Comparison of ENCODE assay signal across 8 cellular contexts in genomic region chr12:104740668-104741067, GRCh38.
A peak's percentile ranks its signal among the peaks of the same experiment; 100 is the strongest.
DNase-seq lines count a peak whose midpoint lies in the region; ATAC-seq and TF ChIP-seq lines count a peak whose summit lies in the region.

No MANE protein-coding gene starts in this region.

- peaks cover 0 to 7% (median 2%) of the 10 kb centered on the region in 3 donors for H3K36me3 Mint-ChIP-seq in CD8-positive, alpha-beta memory T cell
- peaks cover 37% of the 10 kb centered on the region for H3K36me3 Mint-ChIP-seq in dendritic cell treated with granulocyte-macrophage colony-stimulating factor and Interleukin-4, amounts not matched to agents 40 ng/mL and 50 ng/mL, for 4 days (ENCODE audit: low read depth)

- no peak for DNase-seq in CD8-positive, alpha-beta memory T cell
- no peak for DNase-seq in NCI-H2227 (lab: John Stamatoyannopoulos, UW; ENCODE audit: unreplicated experiment)
- no peak for DNase-seq in foreskin fibroblast
- no peak for DNase-seq in NCI-H2171 (lab: John Stamatoyannopoulos, UW)
- no peak for DNase-seq in COLO668 (lab: John Stamatoyannopoulos, UW; ENCODE audit: unreplicated experiment)

- H3K36me3 ChIP-seq in CD8-positive, alpha-beta memory T cell (ENCODE audit: insufficient read depth, low read length), result no peaks in the 10 kb centered on the region

- CTCF ChIA-PET in CD8-positive, alpha-beta memory T cell (lab: Charles Lee), result interaction anchor here (1.7 to 3.6 kb wide), 4 partner anchors 10 to 359 kb away, joined by 4 to 15 read pairs (median 4); no protein-coding TSS in a partner anchor

- H3K27ac Mint-ChIP-seq in CD8-positive, alpha-beta memory T cell, result peak overlapping the region; percentile 69 to 95 (median 88)
- H3K27ac Mint-ChIP-seq in dendritic cell treated with granulocyte-macrophage colony-stimulating factor and Interleukin-4, amounts not matched to agents 40 ng/mL and 50 ng/mL, for 4 days, result peak overlapping the region; percentile 85

- TF ChIP-seq CTCF in foreskin fibroblast (IDR thresholded peaks at IDR 0.05; ENCODE audit: low read depth, low read length), result no peak

- no peaks in the 10 kb centered on the region for H3K9me3 Mint-ChIP-seq in CD8-positive, alpha-beta memory T cell
- no peaks in the 10 kb centered on the region for H3K9me3 Mint-ChIP-seq in dendritic cell treated with granulocyte-macrophage colony-stimulating factor and Interleukin-4, amounts not matched to agents 40 ng/mL and 50 ng/mL, for 4 days

- peak overlapping the region; percentile 16 for H3K4me3 ChIP-seq in CD8-positive, alpha-beta memory T cell (ENCODE audit: low read length)
- H3K4me3 ChIP-seq in foreskin fibroblast (ENCODE audit: low read depth in 1 of 2, low read length in 2 of 2), result no peak overlapping the region

- no peaks in the 10 kb centered on the region for H3K9me3 ChIP-seq in CD8-positive, alpha-beta memory T cell (ENCODE audit: low read length)

- ATAC-seq in GM19438 (IDR thresholded peaks at IDR 0.05; ENCODE audit: low read depth, unreplicated experiment) (peak; percentile 74), HG03439 (IDR thresholded peaks at IDR 0.05; ENCODE audit: unreplicated experiment) (peak; percentile 58)

- H3K27me3 ChIP-seq in CD8-positive, alpha-beta memory T cell (ENCODE audit: insufficient read depth, low read length, poor library complexity, severe bottlenecking), result no peaks in the 10 kb centered on the region

- peaks cover 77 to 93% (median 81%) of the 10 kb centered on the region in 3 donors for H3K4me1 Mint-ChIP-seq in CD8-positive, alpha-beta memory T cell
- H3K4me1 Mint-ChIP-seq in dendritic cell treated with granulocyte-macrophage colony-stimulating factor and Interleukin-4, amounts not matched to agents 40 ng/mL and 50 ng/mL, for 4 days (ENCODE audit: low read depth), result peaks cover 88% of the 10 kb centered on the region

- peaks cover 0 to 1% of the 10 kb centered on the region in 2 donors for H3K27me3 Mint-ChIP-seq in CD8-positive, alpha-beta memory T cell
- no peaks in the 10 kb centered on the region for H3K27me3 Mint-ChIP-seq in dendritic cell treated with granulocyte-macrophage colony-stimulating factor and Interleukin-4, amounts not matched to agents 40 ng/mL and 50 ng/mL, for 4 days

- intact Hi-C loops in dendritic cell treated with granulocyte-macrophage colony-stimulating factor and Interleukin-4, amounts not matched to agents 40 ng/mL and 50 ng/mL, for 4 days (cut with micrococcal nuclease), result no loop called here

- H3K27ac ChIP-seq in CD8-positive, alpha-beta memory T cell (ENCODE audit: low read depth, low read length), result no peak overlapping the region

- peaks cover 42% of the 10 kb centered on the region for H3K4me1 ChIP-seq in CD8-positive, alpha-beta memory T cell (ENCODE audit: insufficient read depth, low read length)

- POLR2A ChIA-PET in CD8-positive, alpha-beta memory T cell (lab: Charles Lee), result no interaction called here

- peak overlapping the region; percentile 1 to 87 (median 74) for H3K4me3 Mint-ChIP-seq in CD8-positive, alpha-beta memory T cell
- peak overlapping the region; percentile 40 for H3K4me3 Mint-ChIP-seq in dendritic cell treated with granulocyte-macrophage colony-stimulating factor and Interleukin-4, amounts not matched to agents 40 ng/mL and 50 ng/mL, for 4 days
